ENCODE assay signal across 28 cellular contexts in genomic region chr7:11489280-11489679, GRCh38.
"Had no signal": no experiment of that assay in that cellular context is flagged by ENCODE, and none has a peak within 500 bp of the region (broad histone marks: within the 10 kb centered on the region; RNA-seq: fewer than 3 reads in every experiment).

No MANE protein-coding gene starts in this region.

- H3K27ac Mint-ChIP-seq: effector memory CD8-positive, alpha-beta T cell; memory B cell; mesothelial cell of epicardium; natural killer cell treated with Interleukin-12 subunit alpha and Interleukin-12 subunit beta and Interleukin-15 and Interleukin-18, amount 100 ng/mL, for 72 hours; stimulated activated memory B cell treated with anti-CD40 and anti-IgM and Interleukin-4, amounts not matched to agents 10 μg/mL and 1 μg/mL and 100 μg/mL, for 72 hours; type B pancreatic cell had no signal

- H3K4me1 Mint-ChIP-seq: memory B cell; mesothelial cell of epicardium; naive B cell; neural crest cell; stimulated activated memory B cell treated with anti-CD40 and anti-IgM and Interleukin-4, amounts not matched to agents 10 μg/mL and 1 μg/mL and 100 μg/mL, for 72 hours had no signal

- H3K9me3 Mint-ChIP-seq: memory B cell, neural crest cell had no signal

- DNase-seq: dermis blood vessel endothelial cell; effector memory CD8-positive, alpha-beta T cell; erythroblast; esophagus squamous epithelium; foreskin melanocyte; kidney; mucosa of descending colon; naive B cell; stimulated activated CD4-positive, alpha-beta T cell treated with anti-CD3 and anti-CD28 coated beads, Interleukin-12 subunit alpha, Interleukin-12 subunit beta, amount 100 ng/mL, for 4 hours; stimulated activated CD4-positive, alpha-beta T cell treated with anti-CD3 and anti-CD28 coated beads, Interleukin-1b, Interleukin-23, amount 100 ng/mL, for 48 hours; stimulated activated CD4-positive, alpha-beta T cell treated with anti-CD3 and anti-CD28 coated beads, Interleukin-4, amount 100 ng/mL, for 24 hours; stimulated activated naive CD8-positive, alpha-beta T cell treated with anti-CD3 and anti-CD28 coated beads, Interleukin-15, Interleukin-2, amounts not matched to agents 100 U/mL and 50 U/mL, for 24 hours; substantia nigra; testis; tibial artery had no signal

- H3K36me3 ChIP-seq: esophagus squamous epithelium, prostate gland, right atrium auricular region, tibial artery had no signal

- H3K27me3 ChIP-seq: esophagus squamous epithelium, right atrium auricular region, testis, tibial artery had no signal

- H3K4me3 Mint-ChIP-seq: effector memory CD8-positive, alpha-beta T cell; memory B cell; mesothelial cell of epicardium; naive B cell; natural killer cell treated with Interleukin-12 subunit alpha and Interleukin-12 subunit beta and Interleukin-15 and Interleukin-18, amount 100 ng/mL, for 72 hours; neural crest cell; stimulated activated memory B cell treated with anti-CD40 and anti-IgM and Interleukin-4, amounts not matched to agents 10 μg/mL and 1 μg/mL and 100 μg/mL, for 72 hours; type B pancreatic cell had no signal

- H3K4me1 ChIP-seq: esophagus squamous epithelium, prostate gland, right atrium auricular region, testis, tibial artery had no signal

- H3K36me3 Mint-ChIP-seq: memory B cell; mesothelial cell of epicardium; naive B cell; stimulated activated memory B cell treated with anti-CD40 and anti-IgM and Interleukin-4, amounts not matched to agents 10 μg/mL and 1 μg/mL and 100 μg/mL, for 72 hours; type B pancreatic cell had no signal

- H3K9me3 ChIP-seq: esophagus squamous epithelium, mucosa of descending colon, prostate gland, right atrium auricular region, testis, tibial artery had no signal

- H3K4me3 ChIP-seq: coronary artery, esophagus squamous epithelium, lung, mucosa of descending colon, prostate gland, right atrium auricular region, smooth muscle cell, testis, tibial artery had no signal

- H3K27ac ChIP-seq: coronary artery, esophagus squamous epithelium, prostate gland, right atrium auricular region, testis, tibial artery had no signal

- H3K27me3 Mint-ChIP-seq: effector memory CD8-positive, alpha-beta T cell; memory B cell; naive B cell; natural killer cell treated with Interleukin-12 subunit alpha and Interleukin-12 subunit beta and Interleukin-15 and Interleukin-18, amount 100 ng/mL, for 72 hours; stimulated activated memory B cell treated with anti-CD40 and anti-IgM and Interleukin-4, amounts not matched to agents 10 μg/mL and 1 μg/mL and 100 μg/mL, for 72 hours; type B pancreatic cell had no signal

- ATAC-seq: effector memory CD8-positive, alpha-beta T cell; left lobe of liver; mucosa of descending colon; natural killer cell treated with Interleukin-12 subunit alpha and Interleukin-12 subunit beta and Interleukin-15 and Interleukin-18, amount 100 ng/mL, for 72 hours; sciatic nerve; stimulated activated memory B cell treated with anti-CD40 and anti-IgM and Interleukin-4, amounts not matched to agents 10 μg/mL and 1 μg/mL and 100 μg/mL, for 72 hours; stimulated activated naive CD8-positive, alpha-beta T cell treated with anti-CD3 and anti-CD28 coated beads, Interleukin-15, Interleukin-2, amounts not matched to agents 100 U/mL and 50 U/mL, for 24 hours had no signal
